In the genomic region with DNA sequence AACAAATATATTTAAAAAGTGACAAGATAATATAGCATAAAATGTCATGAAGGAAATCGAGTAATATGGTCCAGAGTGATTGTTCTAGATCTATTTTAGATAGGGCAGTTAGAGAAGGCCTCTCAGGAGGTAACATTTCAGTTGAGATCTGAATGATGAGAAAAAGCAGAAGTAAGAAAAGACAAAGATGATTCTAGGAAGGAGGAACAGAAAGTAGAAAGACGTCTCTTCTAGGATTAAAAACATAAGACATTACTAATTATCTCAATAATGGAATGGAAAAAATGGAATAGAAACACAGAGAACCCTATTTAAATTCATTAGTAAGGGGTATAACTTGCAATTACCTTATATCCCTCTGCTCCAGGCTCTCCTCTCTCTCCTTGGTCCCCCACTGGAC, we compare ENCODE assay signal across 14 cellular contexts.
DNase-seq lines count a peak whose midpoint lies in the region; ATAC-seq and TF ChIP-seq lines count a peak whose summit lies in the region.
"Had no signal": no experiment of that assay in that cellular context is flagged by ENCODE, and none has a peak within 500 bp of the region (broad histone marks: within the 10 kb centered on the region; RNA-seq: fewer than 3 reads in every experiment).

No MANE protein-coding gene starts in this region.

- no peak for TF ChIP-seq CTCF in upper lobe of right lung (IDR thresholded peaks at IDR 0.05)

- H3K9me3 ChIP-seq in upper lobe of right lung: no peaks in the 10 kb centered on the region
- H3K9me3 ChIP-seq: ascending aorta, BE2C had no signal

- H3K4me3 ChIP-seq in upper lobe of right lung: no peak overlapping the region
- H3K4me3 ChIP-seq: ascending aorta had no signal

- no peak overlapping the region for H3K27ac ChIP-seq in upper lobe of right lung
- H3K27ac ChIP-seq: ascending aorta had no signal

- no peaks in the 10 kb centered on the region for H3K27me3 ChIP-seq in upper lobe of right lung
- H3K27me3 ChIP-seq: ascending aorta, BE2C had no signal

- DNase-seq in NOMO-1 treated with dmso at 0.1 percent for 144 hours (lab: John Stamatoyannopoulos, UW; ENCODE audit: unreplicated experiment) (peak; percentile 22), NCI-H1092 treated with DMSO at 0.1 percent for 48 hours (lab: John Stamatoyannopoulos, UW) (no peak), upper lobe of right lung (no peak), NCI-H82 (lab: John Stamatoyannopoulos, UW) (no peak), NCI-H1436 (lab: John Stamatoyannopoulos, UW) (no peak)
- DNase-seq: activated CD8-positive, alpha-beta memory T cell treated with anti-CD3 and anti-CD28 coated beads, Interleukin-2, amount 10 ng/mL, durations not matched to agents 7 days and 5 days; BE2C; mesenchymal stem cell; NCI-H524 treated with DMSO at 0.1 percent for 48 hours; retina had no signal

- ATAC-seq in GM18499 (IDR thresholded peaks at IDR 0.05; ENCODE audit: insufficient read depth, unreplicated experiment) (peak; percentile 92), GM21360 (IDR thresholded peaks at IDR 0.05; ENCODE audit: unreplicated experiment) (peak; percentile 91), HG03025 (IDR thresholded peaks at IDR 0.05; ENCODE audit: low FRiP score, unreplicated experiment) (peak; percentile 90), upper lobe of right lung (no peak)
- ATAC-seq: activated CD8-positive, alpha-beta memory T cell treated with anti-CD3 and anti-CD28 coated beads, Interleukin-2, amount 10 ng/mL, durations not matched to agents 7 days and 5 days had no signal

- no peaks in the 10 kb centered on the region for H3K36me3 ChIP-seq in upper lobe of right lung
- H3K36me3 ChIP-seq: ascending aorta, BE2C had no signal

- intact Hi-C loops in upper lobe of right lung (cut with DNase I): no loop called here

- H3K4me1 ChIP-seq in upper lobe of right lung: no peaks in the 10 kb centered on the region
- H3K4me1 ChIP-seq: ascending aorta, BE2C had no signal
